Comparison of ENCODE assay signal across 8 cellular contexts in the genomic region with DNA sequence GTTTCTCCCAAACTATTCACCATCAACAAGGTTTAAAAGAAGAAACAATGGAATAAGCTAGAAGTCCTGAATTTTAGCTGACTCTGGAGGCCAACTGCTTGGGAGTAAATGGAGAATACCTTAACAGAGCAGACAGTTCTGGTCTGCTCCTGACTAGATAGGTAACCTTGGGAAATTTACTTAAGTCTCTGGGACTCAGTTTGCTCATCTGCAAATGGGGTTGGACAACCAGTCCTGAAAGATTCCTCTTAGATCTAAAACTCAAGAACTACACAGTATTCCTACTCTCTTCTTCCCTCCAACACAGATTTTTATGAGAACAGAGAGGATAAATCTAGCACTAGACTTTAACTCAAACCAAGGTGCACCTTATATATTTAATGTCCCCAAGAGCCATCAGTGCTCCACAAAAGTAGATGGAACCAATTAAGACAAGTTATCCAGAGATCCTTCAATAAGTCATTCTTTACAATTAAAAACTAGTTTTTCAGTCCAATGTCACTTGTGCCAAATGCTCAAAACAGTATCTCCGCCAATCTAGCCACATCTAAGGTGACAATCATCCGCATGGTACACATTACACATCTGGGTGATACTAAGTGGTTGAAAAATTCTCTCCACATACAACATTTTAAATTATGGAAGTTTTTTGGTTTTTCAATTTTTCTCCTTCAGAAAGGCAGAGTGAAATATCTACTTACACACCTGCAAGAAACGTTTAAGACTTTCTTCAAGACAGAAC. TPM values are rescaled to one million over a fixed set of nuclear protein-coding genes. Genes with fewer than 3 reads are reported as not detected.
A peak's percentile ranks its signal among the peaks of the same experiment; 100 is the strongest.
DNase-seq lines count a peak whose midpoint lies in the region; ATAC-seq, FAIRE-seq and TF ChIP-seq lines count a peak whose summit lies in the region.

No MANE protein-coding gene starts in this region.

- H3K9ac ChIP-seq in adipocyte (ENCODE audit: low read length) = peak overlapping the region; percentile 98
- peak overlapping the region in 1 of 2 donors; percentile 93 for H3K9ac ChIP-seq in liver (ENCODE audit: low read depth in 1 of 2, low read length in 2 of 2)

- H3K36me3 Mint-ChIP-seq in activated CD8-positive, alpha-beta memory T cell treated with anti-CD3 and anti-CD28 coated beads, Interleukin-2, amount 10 ng/mL, durations not matched to agents 7 days and 5 days = peaks cover 43% of the 10 kb centered on the region

- no peak for ATAC-seq in activated CD8-positive, alpha-beta memory T cell treated with anti-CD3 and anti-CD28 coated beads, Interleukin-2, amount 10 ng/mL, durations not matched to agents 7 days and 5 days
- no peak for ATAC-seq in thoracic aorta (ENCODE audit: insufficient number of reproducible peaks, low FRiP score, low read depth)
- no peak for ATAC-seq in HG03342 (IDR thresholded peaks at IDR 0.05; ENCODE audit: unreplicated experiment)
- ATAC-seq in GM19463 (IDR thresholded peaks at IDR 0.05; ENCODE audit: unreplicated experiment) = no peak

- H3K27ac ChIP-seq in liver (ENCODE audit: low read depth in 1 of 2, low read length in 2 of 2) (no peak overlapping the region), thoracic aorta (peak overlapping the region; percentile 33 to 98)

- peak overlapping the region; percentile 91 for H3K27ac Mint-ChIP-seq in activated CD8-positive, alpha-beta memory T cell treated with anti-CD3 and anti-CD28 coated beads, Interleukin-2, amount 10 ng/mL, durations not matched to agents 7 days and 5 days

- CTCF ChIA-PET in activated CD8-positive, alpha-beta memory T cell treated with anti-CD3 and anti-CD28 coated beads, Interleukin-2, amount 10 ng/mL, durations not matched to agents 7 days and 5 days (lab: Charles Lee) = interaction anchor here (1.6 to 3.1 kb wide), 2 partner anchors 70 to 71 kb away, joined by 5 to 21 read pairs; a partner anchor contains a TSS

- no peaks in the 10 kb centered on the region for H3K9me3 ChIP-seq in adipocyte (ENCODE audit: control insufficient read depth, low read length)
- no peaks in the 10 kb centered on the region for H3K9me3 ChIP-seq in liver (ENCODE audit: control insufficient read depth in 4 of 4, low read length in 3 of 4)
- no peaks in the 10 kb centered on the region for H3K9me3 ChIP-seq in thoracic aorta

- no peaks in the 10 kb centered on the region for H3K27me3 Mint-ChIP-seq in activated CD8-positive, alpha-beta memory T cell treated with anti-CD3 and anti-CD28 coated beads, Interleukin-2, amount 10 ng/mL, durations not matched to agents 7 days and 5 days

- H3K27me3 ChIP-seq in adipocyte (replicated peaks; ENCODE audit: control insufficient read depth, insufficient read depth, low read length) (no peaks in the 10 kb centered on the region), liver (ENCODE audit: control insufficient read depth in 4 of 4, insufficient read depth in 4 of 4, low read length in 3 of 4) (no peaks in the 10 kb centered on the region), thoracic aorta (replicated peaks; ENCODE audit: insufficient read depth) (no peaks in the 10 kb centered on the region)

- H3K4me3 ChIP-seq in adipocyte (ENCODE audit: low read length) (peak overlapping the region; percentile 96), liver (ENCODE audit: low read depth in 1 of 3, low read length in 3 of 3) (peak overlapping the region; percentile 77 to 98 (median 93)), thoracic aorta (peak overlapping the region; percentile 98)

- no peak for TF ChIP-seq RAD21 in liver (IDR thresholded peaks at IDR 0.05)

- H3K36me3 ChIP-seq in adipocyte (ENCODE audit: control insufficient read depth, insufficient read depth, low read length, severe bottlenecking) (peaks cover 7% of the 10 kb centered on the region), liver (ENCODE audit: control insufficient read depth in 4 of 4, insufficient read depth in 3 of 4, low read depth in 1 of 4, low read length in 3 of 4) (peaks cover 0 to 6% (median 2%) of the 10 kb centered on the region in 4 donors), thoracic aorta (no peaks in the 10 kb centered on the region)

- 48% methylated on average over 3 of the region's 3 CpGs for WGBS in liver

- TF ChIP-seq CTCF in liver (IDR thresholded peaks at IDR 0.05; ENCODE audit: low read depth, low read length, missing input control) (no peak), thoracic aorta (IDR thresholded peaks at IDR 0.05) (no peak)

- H3K9me3 Mint-ChIP-seq in activated CD8-positive, alpha-beta memory T cell treated with anti-CD3 and anti-CD28 coated beads, Interleukin-2, amount 10 ng/mL, durations not matched to agents 7 days and 5 days (ENCODE audit: low read depth) = no peaks in the 10 kb centered on the region

- no peak for TF ChIP-seq POLR2A in GM12892 (IDR thresholded peaks at IDR 0.05; ENCODE audit: low read depth, low read length)

- H3K4me3 Mint-ChIP-seq in activated CD8-positive, alpha-beta memory T cell treated with anti-CD3 and anti-CD28 coated beads, Interleukin-2, amount 10 ng/mL, durations not matched to agents 7 days and 5 days = peak overlapping the region; percentile 95

- DNase-seq in activated CD8-positive, alpha-beta memory T cell treated with anti-CD3 and anti-CD28 coated beads, Interleukin-2, amount 10 ng/mL, durations not matched to agents 7 days and 5 days = no peak
- no peak for DNase-seq in activated CD8-positive, alpha-beta memory T cell treated with anti-CD3 and anti-CD28 coated beads, Interleukin-2, amount 50 U/mL, for 4 hours
- DNase-seq in adipocyte (ENCODE audit: low read depth) (no peak), thoracic aorta (ENCODE audit: low spot score) (no peak), GM12892 (ENCODE audit: insufficient read length) (no peak)

- no peak for FAIRE-seq in GM12892 (lab: Jason Lieb, UNC)

- H3K4me1 Mint-ChIP-seq in activated CD8-positive, alpha-beta memory T cell treated with anti-CD3 and anti-CD28 coated beads, Interleukin-2, amount 10 ng/mL, durations not matched to agents 7 days and 5 days = peaks cover 59% of the 10 kb centered on the region

- peaks cover 58% of the 10 kb centered on the region for H3K4me1 ChIP-seq in adipocyte (ENCODE audit: control insufficient read depth, insufficient read depth, low read length)
- H3K4me1 ChIP-seq in liver (ENCODE audit: control insufficient read depth in 4 of 4, insufficient read depth in 4 of 4, low read length in 3 of 4) = peaks cover 7 to 44% (median 30%) of the 10 kb centered on the region in 4 donors
- peaks cover 60 to 68% of the 10 kb centered on the region in 2 donors for H3K4me1 ChIP-seq in thoracic aorta (ENCODE audit: control insufficient read depth in 1 of 2, low read depth in 2 of 2)

TF ChIP-seq in liver, 16 proteins besides CTCF, POLR2A, EP300 and RAD21:
- TF ChIP-seq FOXA2 (IDR thresholded peaks at IDR 0.05) = no peak
- no peak for TF ChIP-seq HNF4A (conservative IDR thresholded peaks at IDR 0.05)
- TF ChIP-seq GABPA (IDR thresholded peaks at IDR 0.05 in 1 of 2, conservative IDR thresholded peaks at IDR 0.05 in 1 of 2) = no peak
- TF ChIP-seq, protein P1, sequence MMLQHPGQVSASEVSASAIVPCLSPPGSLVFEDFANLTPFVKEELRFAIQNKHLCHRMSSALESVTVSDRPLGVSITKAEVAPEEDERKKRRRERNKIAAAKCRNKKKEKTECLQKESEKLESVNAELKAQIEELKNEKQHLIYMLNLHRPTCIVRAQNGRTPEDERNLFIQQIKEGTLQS (IDR thresholded peaks at IDR 0.05) = no peak
- TF ChIP-seq, protein P2, sequence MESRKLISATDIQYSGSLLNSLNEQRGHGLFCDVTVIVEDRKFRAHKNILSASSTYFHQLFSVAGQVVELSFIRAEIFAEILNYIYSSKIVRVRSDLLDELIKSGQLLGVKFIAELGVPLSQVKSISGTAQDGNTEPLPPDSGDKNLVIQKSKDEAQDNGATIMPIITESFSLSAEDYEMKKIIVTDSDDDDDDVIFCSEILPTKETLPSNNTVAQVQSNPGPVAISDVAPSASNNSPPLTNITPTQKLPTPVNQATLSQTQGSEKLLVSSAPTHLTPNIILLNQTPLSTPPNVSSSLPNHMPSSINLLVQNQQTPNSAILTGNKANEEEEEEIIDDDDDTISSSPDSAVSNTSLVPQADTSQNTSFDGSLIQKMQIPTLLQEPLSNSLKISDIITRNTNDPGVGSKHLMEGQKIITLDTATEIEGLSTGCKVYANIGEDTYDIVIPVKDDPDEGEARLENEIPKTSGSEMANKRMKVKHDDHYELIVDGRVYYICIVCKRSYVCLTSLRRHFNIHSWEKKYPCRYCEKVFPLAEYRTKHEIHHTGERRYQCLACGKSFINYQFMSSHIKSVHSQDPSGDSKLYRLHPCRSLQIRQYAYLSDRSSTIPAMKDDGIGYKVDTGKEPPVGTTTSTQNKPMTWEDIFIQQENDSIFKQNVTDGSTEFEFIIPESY (IDR thresholded peaks at IDR 0.05) = no peak
- no peak for TF ChIP-seq TAF1 (conservative IDR thresholded peaks at IDR 0.05)

RNA-seq across cellular contexts. Expression of a gene that starts 1.5 kb away (rescaled TPM):
- 100 to 1,000 TPM; 439 to 539 TPM for total RNA-seq in activated CD8-positive, alpha-beta memory T cell treated with anti-CD3 and anti-CD28 coated beads, Interleukin-2, amount 10 ng/mL, durations not matched to agents 7 days and 5 days
- total RNA-seq in liver (100 to 1,000 TPM; 157 to 162 TPM), thoracic aorta (100 to 1,000 TPM; 524 to 630 TPM)
- polyA plus RNA-seq in liver = 100 to 1,000 TPM; 144 to 169 TPM
- polyA plus RNA-seq in GM12892 (2012; ENCODE audit: missing spikeins) = 363 TPM

RNA-seq across cellular contexts. Expression of a gene that starts 1.9 kb away (rescaled TPM):
- total RNA-seq in activated CD8-positive, alpha-beta memory T cell treated with anti-CD3 and anti-CD28 coated beads, Interleukin-2, amount 10 ng/mL, durations not matched to agents 7 days and 5 days = 10 to 100 TPM; 27.7 to 28.0 TPM
- total RNA-seq in liver (10 to 100 TPM; 13.6 to 24.9 TPM), thoracic aorta (10 to 100 TPM; 25.7 to 32.4 TPM)
- 10 to 100 TPM; 24.3 to 28.2 TPM for polyA plus RNA-seq in liver
- polyA plus RNA-seq in GM12892 (2012; ENCODE audit: missing spikeins) = 15.2 TPM

RNA-seq across cellular contexts. Expression of a gene that starts 12.0 kb away (rescaled TPM):
- 1 to 10 TPM; 3.2 to 6.9 TPM for total RNA-seq in activated CD8-positive, alpha-beta memory T cell treated with anti-CD3 and anti-CD28 coated beads, Interleukin-2, amount 10 ng/mL, durations not matched to agents 7 days and 5 days
- total RNA-seq in liver = 10 to 100 TPM; 15.6 to 23.2 TPM
- 10 to 100 TPM; 27.9 to 28.7 TPM for polyA plus RNA-seq in liver
- total RNA-seq in thoracic aorta = 1 to 10 TPM; 7.0 to 7.2 TPM
- polyA plus RNA-seq in GM12892 (2012; ENCODE audit: missing spikeins) = 6.2 TPM

RNA-seq across cellular contexts. Expression of a gene that starts 18.9 kb away (rescaled TPM):
- total RNA-seq in activated CD8-positive, alpha-beta memory T cell treated with anti-CD3 and anti-CD28 coated beads, Interleukin-2, amount 10 ng/mL, durations not matched to agents 7 days and 5 days = 10 to 100 TPM; 23.9 to 29.0 TPM
- total RNA-seq in liver (1 to 10 TPM; 3.7 to 3.9 TPM), thoracic aorta (10 to 100 TPM in 1 of 2 donors, 1 to 10 TPM in 1; 9.8 to 13.5 TPM)
- polyA plus RNA-seq in liver = 1 to 10 TPM; 4.9 to 6.0 TPM
- 10.0 TPM for polyA plus RNA-seq in GM12892 (2012; ENCODE audit: missing spikeins)

RNA-seq across cellular contexts. Expression of a gene that starts 52.1 kb away (rescaled TPM):
- 100 to 1,000 TPM in 1 of 2 experiments, 10 to 100 TPM in 1; 76.9 to 112 TPM for total RNA-seq in activated CD8-positive, alpha-beta memory T cell treated with anti-CD3 and anti-CD28 coated beads, Interleukin-2, amount 10 ng/mL, durations not matched to agents 7 days and 5 days
- total RNA-seq in liver = 100 to 1,000 TPM in 1 of 2 donors, 10 to 100 TPM in 1; 87.0 to 125 TPM
- 100 to 1,000 TPM; 313 to 412 TPM for polyA plus RNA-seq in liver
- total RNA-seq in thoracic aorta = 100 to 1,000 TPM; 187 to 319 TPM
- polyA plus RNA-seq in GM12892 (2012; ENCODE audit: missing spikeins) = 225 TPM

Comparison
In these comparisons a context has a peak if more than half of its experiments do, and no peak if none do; other contexts are left out.
1. H3K27ac ChIP-seq: peak in thoracic aorta (2 of 2); none in liver (0 of 2).
2. Peak in every context shown above with its lines, with median percentiles within 50 percentile points of each other: H3K4me3 ChIP-seq.